ENCODE assay signal across 22 cellular contexts in the genomic region with DNA sequence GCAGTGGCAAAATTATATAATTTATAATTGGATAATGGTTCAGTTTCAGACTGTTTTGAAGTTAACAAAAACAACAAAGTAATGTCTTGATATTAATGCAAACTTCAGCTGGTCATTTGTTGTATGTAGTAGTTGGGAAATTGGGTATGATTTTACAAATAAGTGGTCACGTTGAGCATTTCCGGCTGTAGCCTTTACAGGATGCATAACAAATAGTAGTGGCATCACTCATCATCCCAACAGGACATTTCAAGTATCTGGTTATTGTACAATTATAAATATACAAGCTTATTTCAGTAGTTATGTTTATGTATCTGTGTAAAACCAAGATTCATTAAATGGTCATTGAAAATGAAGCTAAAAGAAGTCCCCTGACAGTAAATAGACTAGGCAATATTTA.
DNase-seq lines count a peak whose midpoint lies in the region; ATAC-seq, FAIRE-seq and TF ChIP-seq lines count a peak whose summit lies in the region.
"Had no signal": no experiment of that assay in that cellular context is flagged by ENCODE, and none has a peak within 500 bp of the region (broad histone marks: within the 10 kb centered on the region; RNA-seq: fewer than 3 reads in every experiment).

No MANE protein-coding gene starts in this region.

- no peak overlapping the region for H3K4me2 ChIP-seq in PC-3 (ENCODE audit: low read length)
- H3K4me2 ChIP-seq: GM23338, KMS-11 had no signal

- no TSS peak for BruUV-seq in PC-3 (replicated peaks; lab: Mats Ljungman, UMichigan)

- no peaks in the 10 kb centered on the region for H3F3A ChIP-seq in PC-3 (ENCODE audit: low read length, unreplicated experiment)

- H3K4me1 ChIP-seq in PC-3 (ENCODE audit: insufficient read depth, low read length) (0 out of 2 replicates have a peak, but pooled peaks cover 3% of the 10 kb centered on the region), upper lobe of right lung (no peaks in the 10 kb centered on the region)
- H3K4me1 ChIP-seq: BE2C had no signal

- H3K9me3 ChIP-seq in PC-3 (ENCODE audit: low read length), result no peaks in the 10 kb centered on the region
- no peaks in the 10 kb centered on the region for H3K9me3 ChIP-seq in upper lobe of right lung
- H3K9me3 ChIP-seq: BE2C had no signal

- no peak overlapping the region for H3K9ac ChIP-seq in PC-3 (ENCODE audit: low read length)
- H3K9ac ChIP-seq: KMS-11 had no signal

- FAIRE-seq in H54 (lab: Jason Lieb, UNC), result peak; percentile 27
- FAIRE-seq: G401.6, GM12878, HepG2 had no signal

- H3K4me3 ChIP-seq in PC-3 (ENCODE audit: low read length), result no peak overlapping the region
- H3K4me3 ChIP-seq in fibroblast of pulmonary artery (replicated peaks; ENCODE audit: low read depth, low read length), result no peak overlapping the region
- H3K4me3 ChIP-seq in upper lobe of right lung, result no peak overlapping the region
- H3K4me3 ChIP-seq: GM12878, GM23338 had no signal

- no peak overlapping the region for H2AFZ ChIP-seq in PC-3 (ENCODE audit: low read length)
- H2AFZ ChIP-seq: GM23338 had no signal

- H3K36me3 ChIP-seq in PC-3 (ENCODE audit: low read depth, low read length), result no peaks in the 10 kb centered on the region
- no peaks in the 10 kb centered on the region for H3K36me3 ChIP-seq in upper lobe of right lung
- H3K36me3 ChIP-seq: BE2C had no signal

- H3K79me2 ChIP-seq in PC-3 (ENCODE audit: low read length), result no peaks in the 10 kb centered on the region

- H4K20me1 ChIP-seq in PC-3 (ENCODE audit: low read length), result no peaks in the 10 kb centered on the region

- ATAC-seq in PC-3 (peak; percentile 31; the same call in 1 of the 2 replicates), upper lobe of right lung (no peak)
- ATAC-seq: GM12878, GM23338, HepG2 had no signal

- CTCF ChIA-PET in PC-3 (lab: Charles Lee), result no interaction called here

- POLR2A ChIA-PET in PC-3 (lab: Charles Lee; ENCODE audit: unreplicated experiment), result no interaction called here

- H3K9me2 ChIP-seq in PC-3 (replicated peaks; ENCODE audit: low read length), result no peaks in the 10 kb centered on the region

- DNase-seq in H54 (ENCODE audit: insufficient read length, low spot score) (no peak), PC-3 (peak; percentile 2), fibroblast of pulmonary artery (ENCODE audit: low read depth) (peak; percentile 43), mesenteric fat pad (ENCODE audit: low spot score) (no peak), upper lobe of right lung (no peak), SK-N-DZ (ENCODE audit: low spot score) (no peak), OCI-M2 (lab: John Stamatoyannopoulos, UW; ENCODE audit: unreplicated experiment) (no peak)
- DNase-seq: BE2C; Calu3; CD4-positive, alpha-beta T cell; MM.1S; NCI-H1105; NCI-H1694; NCI-H2107; NCI-H226; NCI-H524 treated with DMSO at 0.1 percent for 48 hours; SHP77 treated with DMSO at 0.1 percent for 48 hours had no signal

- no peak overlapping the region for H3K27ac ChIP-seq in PC-3 (ENCODE audit: low read length)
- no peak overlapping the region for H3K27ac ChIP-seq in upper lobe of right lung
- H3K27ac ChIP-seq: KMS-11 had no signal

- no peak for TF ChIP-seq POLR2A in H54 (IDR thresholded peaks at IDR 0.05; ENCODE audit: low read depth, low read length)

- intact Hi-C loops in PC-3 (cut with micrococcal nuclease), result loop anchor here (5.0 kb wide), 1 partner anchor 33 kb away; no protein-coding TSS in a partner anchor
- intact Hi-C loops in upper lobe of right lung (cut with DNase I), result no loop called here

- TF ChIP-seq CTCF in PC-3 (conservative IDR thresholded peaks at IDR 0.05; ENCODE audit: low read depth, low read length) (no peak), fibroblast of pulmonary artery (IDR thresholded peaks at IDR 0.05; ENCODE audit: low read length, missing control alignments) (no peak), upper lobe of right lung (IDR thresholded peaks at IDR 0.05) (no peak)

- H3K27me3 ChIP-seq in PC-3 (ENCODE audit: low read length) (no peaks in the 10 kb centered on the region), upper lobe of right lung (no peaks in the 10 kb centered on the region)
- H3K27me3 ChIP-seq: BE2C had no signal

Comparison
In these comparisons a context has a peak if more than half of its experiments do, and no peak if none do; other contexts are left out.
1. DNase-seq: peak in PC-3 (single experiment) and fibroblast of pulmonary artery (single experiment); none in H54 (single experiment), mesenteric fat pad (single experiment), upper lobe of right lung (single experiment), SK-N-DZ (single experiment) and OCI-M2 (single experiment).